In the genomic region with DNA sequence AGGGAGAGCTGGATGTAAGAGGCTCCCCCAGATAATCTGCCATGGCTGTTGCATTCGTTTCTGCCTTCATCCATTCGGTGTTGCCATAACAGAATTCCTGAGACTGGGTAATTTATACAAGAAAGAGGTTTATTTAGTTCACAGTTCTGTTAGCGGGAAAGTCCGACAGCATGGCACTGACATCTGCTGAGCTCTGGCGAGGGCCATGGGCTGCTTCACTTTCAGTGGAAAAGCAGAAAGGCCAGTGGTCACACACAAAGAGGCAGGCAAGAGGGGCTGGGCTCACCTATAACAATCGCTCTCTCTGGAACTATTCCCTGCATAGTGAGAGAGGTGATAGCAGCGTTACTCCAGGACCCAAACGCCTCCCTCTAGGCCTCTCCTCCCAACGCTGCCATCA, we compare ENCODE assay signal across 11 cellular contexts.
"Had no signal": no experiment of that assay in that cellular context is flagged by ENCODE, and none has a peak within 500 bp of the region (broad histone marks: within the 10 kb centered on the region; RNA-seq: fewer than 3 reads in every experiment).

No MANE protein-coding gene starts in this region.

- H3K9me3 Mint-ChIP-seq: activated B cell treated with CpG ODN at 0.5 μM for 24 hours had no signal

- H3K4me1 Mint-ChIP-seq: activated B cell treated with CpG ODN at 0.5 μM for 24 hours had no signal

- H3K9me3 ChIP-seq: heart left ventricle, psoas muscle, thyroid gland had no signal

- H3K27ac ChIP-seq: heart left ventricle, psoas muscle, thyroid gland had no signal

- DNase-seq: activated B cell treated with CpG ODN at 0.5 μM for 24 hours; foreskin melanocyte; heart left ventricle; islet precursor cell; nephron progenitor cell; psoas muscle; stimulated activated CD4-positive, alpha-beta T cell treated with anti-CD3 and anti-CD28 coated beads, Interleukin-4, amount 100 ng/mL, for 1 hour; stimulated activated CD8-positive, alpha-beta memory T cell treated with anti-CD3 and anti-CD28 coated beads, Interleukin-4, amount 100 ng/mL, for 48 hours; T-helper 2 cell; thyroid gland had no signal

- H3K36me3 ChIP-seq: heart left ventricle, thyroid gland had no signal

- H3K27ac Mint-ChIP-seq: activated B cell treated with CpG ODN at 0.5 μM for 24 hours had no signal

- H3K27me3 Mint-ChIP-seq: activated B cell treated with CpG ODN at 0.5 μM for 24 hours had no signal

- H3K4me3 Mint-ChIP-seq: activated B cell treated with CpG ODN at 0.5 μM for 24 hours, nephron progenitor cell had no signal

- H3K4me1 ChIP-seq: psoas muscle had no signal

- ATAC-seq: heart left ventricle, left lobe of liver, psoas muscle had no signal

- H3K27me3 ChIP-seq: heart left ventricle, thyroid gland had no signal

- H3K4me3 ChIP-seq: heart left ventricle, psoas muscle, thyroid gland had no signal
